Comparison of ENCODE assay signal across 18 cellular contexts in genomic region chr14:60720391-60720790, GRCh38. TPM values are rescaled to one million over a fixed set of nuclear protein-coding genes. Genes with fewer than 3 reads are reported as not detected.
DNase-seq lines count a peak whose midpoint lies in the region; ATAC-seq and TF ChIP-seq lines count a peak whose summit lies in the region.
"Had no signal": no experiment of that assay in that cellular context is flagged by ENCODE, and none has a peak within 500 bp of the region (broad histone marks: within the 10 kb centered on the region; RNA-seq: fewer than 3 reads in every experiment).

No MANE protein-coding gene starts in this region.

- no peak overlapping the region for H3K18ac ChIP-seq in H9 (ENCODE audit: insufficient read length, low read depth, low read length)

- no peak overlapping the region for H4K5ac ChIP-seq in H9 (ENCODE audit: insufficient read length, low read depth, low read length)

- H2AK5ac ChIP-seq in H9 (ENCODE audit: insufficient read length, low read length): no peak overlapping the region

- ATAC-seq in T-helper 17 cell (no peak), gastrocnemius medialis (no peak)
- ATAC-seq: left cardiac atrium had no signal

- H3K27ac ChIP-seq in H9 (ENCODE audit: insufficient read length, low read depth, low read length) (no peak overlapping the region), gastrocnemius medialis (peak overlapping the region; percentile 89 to 99 (median 97))
- H3K27ac ChIP-seq: brain microvascular endothelial cell, KMS-11, skin epidermis had no signal

- H3K4me2 ChIP-seq in H9 (ENCODE audit: insufficient read depth, insufficient read length, low read length): peak overlapping the region; percentile 75
- H3K4me2 ChIP-seq: KMS-11 had no signal

- peaks cover 20% of the 10 kb centered on the region for H3K23me2 ChIP-seq in H9 (ENCODE audit: insufficient read length, low read depth, low read length, poor library complexity, severe bottlenecking)

- no peak overlapping the region for H4K91ac ChIP-seq in H9 (ENCODE audit: insufficient read length, low read depth, low read length)

- H3K4me3 Mint-ChIP-seq in H9 (peak overlapping the region; percentile 96), T-helper 17 cell (peak overlapping the region; percentile 79), glutamatergic neuron (ENCODE audit: unreplicated experiment) (peak overlapping the region; percentile 90)

- H3K9me3 ChIP-seq in H9 (ENCODE audit: control insufficient read depth, low read depth, low read length): no peaks in the 10 kb centered on the region
- H3K9me3 ChIP-seq in T-helper 17 cell (ENCODE audit: control insufficient read depth, low read length, poor library complexity, severe bottlenecking): no peaks in the 10 kb centered on the region
- no peaks in the 10 kb centered on the region for H3K9me3 ChIP-seq in gastrocnemius medialis

- H3T11ph ChIP-seq in H9 (ENCODE audit: low read length): no peak overlapping the region

- peak overlapping the region in 3 of 4 donors; percentile 75 to 98 (median 86) for H3K4me3 ChIP-seq in gastrocnemius medialis

- H3K9me3 Mint-ChIP-seq in H9: no peaks in the 10 kb centered on the region; a peak in 1 of 5 replicates
- peaks cover 18% of the 10 kb centered on the region for H3K9me3 Mint-ChIP-seq in glutamatergic neuron (ENCODE audit: unreplicated experiment)
- H3K9me3 Mint-ChIP-seq: activated CD4-positive, alpha-beta T cell treated with anti-CD3 and anti-CD28 coated beads, Interleukin-2, amount 10 ng/mL, durations not matched to agents 7 days and 5 days had no signal

- H4K8ac ChIP-seq in H9 (replicated peaks; ENCODE audit: insufficient read length, low read depth, low read length): no peak overlapping the region

- no peak overlapping the region for H2BK120ac ChIP-seq in H9 (ENCODE audit: low read depth, low read length, poor library complexity, severe bottlenecking)

- H3K36me3 ChIP-seq in gastrocnemius medialis: peaks cover 0 to 23% of the 10 kb centered on the region in 2 donors

- no peak overlapping the region for H3K14ac ChIP-seq in H9 (ENCODE audit: insufficient read depth, low read length)

- no peaks in the 10 kb centered on the region for H3K27me3 ChIP-seq in H9 (ENCODE audit: insufficient read depth, low read length)
- no peaks in the 10 kb centered on the region for H3K27me3 ChIP-seq in gastrocnemius medialis
- H3K27me3 ChIP-seq: brain microvascular endothelial cell had no signal

- peaks cover 24 to 32% (median 29%) of the 10 kb centered on the region in 3 experiments for H3K36me3 Mint-ChIP-seq in H9 (ENCODE audit: insufficient read depth in 1 of 3, low read depth in 3 of 3)
- peaks cover 2% of the 10 kb centered on the region for H3K36me3 Mint-ChIP-seq in T-helper 17 cell (ENCODE audit: low read depth)
- no peaks in the 10 kb centered on the region for H3K36me3 Mint-ChIP-seq in glutamatergic neuron (ENCODE audit: unreplicated experiment)

- DNase-seq in H9 (no peak), T-helper 17 cell (no peak), glutamatergic neuron (no peak), gastrocnemius medialis (no peak), cardiac septum (ENCODE audit: low spot score) (no peak), KBM-7 (no peak), DMS 273 treated with DMSO at 0.1 percent for 48 hours (lab: John Stamatoyannopoulos, UW) (no peak), HuH-7.5 (ENCODE audit: low spot score) (no peak)
- DNase-seq: activated CD4-positive, alpha-beta T cell treated with anti-CD3 and anti-CD28 coated beads, Interleukin-2, amount 10 ng/mL, durations not matched to agents 7 days and 5 days; activated T-cell treated with anti-CD3 and anti-CD28 coated beads, Interleukin-2, amount 50 U/mL, for 48 hours; brain microvascular endothelial cell; COR-L47; left cardiac atrium; NCI-H1694; NCI-H526 treated with DMSO at 0.1 percent for 48 hours; substantia nigra had no signal

- H2BK12ac ChIP-seq in H9 (ENCODE audit: insufficient read length, low read depth, low read length): no peak overlapping the region

- no peak overlapping the region for H3K23ac ChIP-seq in H9 (ENCODE audit: insufficient read length, low read depth, low read length)

- H3K79me2 ChIP-seq in H9 (ENCODE audit: insufficient read depth, low read length): peaks cover 7% of the 10 kb centered on the region; the same call in 1 of the 2 replicates

- H2BK20ac ChIP-seq in H9 (ENCODE audit: low read depth, low read length, poor library complexity, severe bottlenecking): no peak overlapping the region

- no peaks in the 10 kb centered on the region for H4K20me1 ChIP-seq in H9 (ENCODE audit: control insufficient read depth, insufficient read depth, insufficient read length)

- peaks cover 26 to 27% of the 10 kb centered on the region in 2 experiments for H3K4me1 Mint-ChIP-seq in H9
- peaks cover 22% of the 10 kb centered on the region for H3K4me1 Mint-ChIP-seq in T-helper 17 cell
- peaks cover 15% of the 10 kb centered on the region for H3K4me1 Mint-ChIP-seq in glutamatergic neuron (ENCODE audit: low read depth, unreplicated experiment)

- in situ Hi-C loops in gastrocnemius medialis (cut with MboI; ENCODE audit: low sequenced_read_pairs in 4 of 4) (loop anchor here (10.0 kb wide), 5 partner anchors 56 to 474 kb away; no protein-coding TSS in a partner anchor), KBM-7 (cut with MboI; ENCODE audit: low pct_unique_long_range_greater_than_20kb, low sequenced_read_pairs) (no loop called here)

- no peak overlapping the region for H2BK15ac ChIP-seq in H9 (ENCODE audit: low read depth, low read length)

- intact Hi-C loops in gastrocnemius medialis (cut with DNase I; ENCODE audit: low total_unique reads): loop anchor here (2.0 to 5.0 kb wide), 6 partner anchors 87 to 537 kb away; partner anchors contain the start of genes SLC38A6 and TRMT5
- intact Hi-C loops in cardiac septum (cut with DNase I): loop anchor here (5.0 to 10.0 kb wide), 2 partner anchors 262 to 304 kb away; partner anchors contain the start of genes SLC38A6 and TRMT5

- no CpG with 5 or more reads among the region's 1 CpG for WGBS in H9 (ENCODE audit: extremely low coverage, insufficient read length, low lambda C conversion rate)

- H3K56ac ChIP-seq in H9 (ENCODE audit: insufficient read length, low read depth, low read length): no peak overlapping the region

- H2BK5ac ChIP-seq in H9 (ENCODE audit: insufficient read length, low read length): no peak overlapping the region

- H3K27me3 Mint-ChIP-seq in H9 (ENCODE audit: low read depth) (peaks cover 1% of the 10 kb centered on the region; the same call in 1 of the 2 replicates), T-helper 17 cell (peaks cover 55% of the 10 kb centered on the region), glutamatergic neuron (ENCODE audit: unreplicated experiment) (peaks cover 14% of the 10 kb centered on the region)

- H2AFZ ChIP-seq in H9 (ENCODE audit: low read length): no peak overlapping the region

- peaks cover 6% of the 10 kb centered on the region for H3K79me1 ChIP-seq in H9 (ENCODE audit: insufficient read depth, low read depth, low read length, poor library complexity, severe bottlenecking)

- no peak overlapping the region for H3K27ac Mint-ChIP-seq in H9
- H3K27ac Mint-ChIP-seq in T-helper 17 cell: no peak overlapping the region
- H3K27ac Mint-ChIP-seq in glutamatergic neuron (ENCODE audit: unreplicated experiment): peak overlapping the region; percentile 20
- H3K27ac Mint-ChIP-seq: activated CD4-positive, alpha-beta T cell treated with anti-CD3 and anti-CD28 coated beads, Interleukin-2, amount 10 ng/mL, durations not matched to agents 7 days and 5 days had no signal

- H3K4me1 ChIP-seq in H9 (ENCODE audit: insufficient read depth, low read length) (peaks cover 3% of the 10 kb centered on the region; the same call in 1 of the 2 replicates), gastrocnemius medialis (peaks cover 29 to 39% of the 10 kb centered on the region in 2 donors)

- TF ChIP-seq CTCF in H9 (conservative IDR thresholded peaks at IDR 0.05): no peak
- no peak for TF ChIP-seq CTCF in glutamatergic neuron (IDR thresholded peaks at IDR 0.05; ENCODE audit: partially characterized antibody, unreplicated experiment)
- no peak for TF ChIP-seq CTCF in gastrocnemius medialis (IDR thresholded peaks at IDR 0.05 in 4 of 5, conservative IDR thresholded peaks at IDR 0.05 in 1 of 5)

- no peak overlapping the region for H3K4ac ChIP-seq in H9 (ENCODE audit: low read depth, low read length)

- no peak overlapping the region for H3K9ac ChIP-seq in H9 (ENCODE audit: extremely low read depth, insufficient read length, low read length)
- H3K9ac ChIP-seq: KMS-11 had no signal

- TF ChIP-seq POLR2A in gastrocnemius medialis (IDR thresholded peaks at IDR 0.05): no peak

RNA-seq across cellular contexts. Expression of gene SIX4, which starts 3.8 kb away (rescaled TPM):
- total RNA-seq in H9 (2021) (26.5 and 28.9 TPM in 2 replicates), T-helper 17 cell (not detected), glutamatergic neuron (ENCODE audit: unreplicated experiment) (22.1 TPM), gastrocnemius medialis (10 to 100 TPM; 27.8 to 62.6 (median 46.1) TPM), cardiac septum (1.9 TPM)

RNA-seq across cellular contexts. Expression of gene MNAT1, which starts 14.2 kb away (rescaled TPM):
- total RNA-seq in H9 (2021) (43.1 and 47.4 TPM in 2 replicates), T-helper 17 cell (10 to 100 TPM; 16.1 to 19.5 TPM), glutamatergic neuron (ENCODE audit: unreplicated experiment) (45.2 TPM), gastrocnemius medialis (10 to 100 TPM; 50.1 to 69.2 (median 62.0) TPM), cardiac septum (29.9 TPM)
